ENCODE assay signal across 22 cellular contexts in the genomic region with DNA sequence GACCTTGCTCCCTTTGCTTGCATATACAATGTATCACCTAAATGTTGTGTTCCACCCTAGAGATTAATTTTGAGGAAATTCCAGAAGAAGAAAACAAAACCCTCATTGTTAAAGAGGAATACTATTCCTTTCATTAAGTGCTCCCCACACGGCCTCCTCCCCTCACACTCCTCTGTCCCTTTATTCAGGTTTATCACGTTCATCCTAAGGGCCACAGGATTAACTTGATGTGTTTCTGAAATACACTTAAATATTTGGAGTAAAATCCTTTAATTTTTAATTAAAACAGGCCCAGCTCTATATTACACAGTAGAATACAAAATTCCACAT.
DNase-seq lines count a peak whose midpoint lies in the region; ATAC-seq, FAIRE-seq and TF ChIP-seq lines count a peak whose summit lies in the region.
"Had no signal": no experiment of that assay in that cellular context is flagged by ENCODE, and none has a peak within 500 bp of the region (broad histone marks: within the 10 kb centered on the region; RNA-seq: fewer than 3 reads in every experiment).

No MANE protein-coding gene starts in this region.

- H3K4me1 Mint-ChIP-seq in endothelial cell (ENCODE audit: unreplicated experiment): no peaks in the 10 kb centered on the region
- H3K4me1 Mint-ChIP-seq: B cell had no signal

- FAIRE-seq in pancreas (lab: Jason Lieb, UNC): no peak
- FAIRE-seq: GM12892, GM18507, HTR-8/SVneo had no signal

- peak overlapping the region; percentile 55; the same call in 1 of the 2 replicates for H3K27ac ChIP-seq in Panc1 (ENCODE audit: low read length)
- H3K27ac ChIP-seq in pancreas: peak overlapping the region in 3 of 4 donors; percentile 4 to 28 (median 25)
- no peak overlapping the region for H3K27ac ChIP-seq in brain microvascular endothelial cell
- no peak overlapping the region for H3K27ac ChIP-seq in left ventricle myocardium inferior (replicated peaks)
- H3K27ac ChIP-seq: BLaER1 treated with 17β-estradiol and CSF1 and Interleukin-3, amounts not matched to agents 10 nM and 100 nM had no signal

- H3K36me3 Mint-ChIP-seq in endothelial cell (ENCODE audit: low read depth, unreplicated experiment): peaks cover 7% of the 10 kb centered on the region

- BruUV-seq in Panc1 (replicated peaks; lab: Mats Ljungman, UMichigan): no TSS peak

- H3K36me3 ChIP-seq in Panc1 (ENCODE audit: control insufficient read depth, insufficient read depth, low read length): no peaks in the 10 kb centered on the region
- no peaks in the 10 kb centered on the region for H3K36me3 ChIP-seq in pancreas
- no peaks in the 10 kb centered on the region for H3K36me3 ChIP-seq in brain microvascular endothelial cell (replicated peaks)
- H3K36me3 ChIP-seq in left ventricle myocardium inferior: no peaks in the 10 kb centered on the region

- H3K27me3 ChIP-seq in Panc1 (ENCODE audit: control insufficient read depth, insufficient read depth, low read length) (no peaks in the 10 kb centered on the region), pancreas (no peaks in the 10 kb centered on the region), brain microvascular endothelial cell (replicated peaks) (no peaks in the 10 kb centered on the region), left ventricle myocardium inferior (ENCODE audit: low read depth) (no peaks in the 10 kb centered on the region)
- H3K27me3 ChIP-seq: BLaER1 treated with 17β-estradiol and CSF1 and Interleukin-3, amounts not matched to agents 10 nM and 100 nM had no signal

- in situ Hi-C loops in Panc1 (cut with HindIII; ENCODE audit: low pct_unique_long_range_greater_than_20kb, low sequenced_read_pairs): no loop called here
- in situ Hi-C loops in brain microvascular endothelial cell (cut with HindIII; ENCODE audit: low pct_ligation_motif_present, low sequenced_read_pairs): no loop called here

- TF ChIP-seq CTCF in Panc1 (IDR thresholded peaks at IDR 0.05) (no peak), endothelial cell (IDR thresholded peaks at IDR 0.05; ENCODE audit: unreplicated experiment) (no peak), pancreas (IDR thresholded peaks at IDR 0.05) (no peak), brain microvascular endothelial cell (IDR thresholded peaks at IDR 0.05; ENCODE audit: low read depth, low read length, missing control alignments) (no peak), left ventricle myocardium inferior (IDR thresholded peaks at IDR 0.05; ENCODE audit: borderline replicate concordance) (no peak)

- no peak for ATAC-seq in Panc1
- ATAC-seq in pancreas: no peak
- ATAC-seq: CD8-positive, alpha-beta T cell; HCT116 had no signal

- intact Hi-C loops in Panc1 (cut with micrococcal nuclease; ENCODE audit: unreplicated experiment) (no loop called here), pancreas (cut with DNase I) (no loop called here), left ventricle myocardium inferior (cut with micrococcal nuclease) (no loop called here)

- H3K4me3 ChIP-seq in Panc1 (ENCODE audit: low read depth in 2 of 2, low read length in 2 of 2): no peak overlapping the region
- H3K4me3 ChIP-seq in pancreas: no peak overlapping the region
- no peak overlapping the region for H3K4me3 ChIP-seq in brain microvascular endothelial cell (ENCODE audit: low read depth, low read length)
- H3K4me3 ChIP-seq in left ventricle myocardium inferior: no peak overlapping the region
- H3K4me3 ChIP-seq: BLaER1 treated with 17β-estradiol and CSF1 and Interleukin-3, amounts not matched to agents 10 nM and 100 nM had no signal

- no peaks in the 10 kb centered on the region for H3K9me3 ChIP-seq in Panc1 (ENCODE audit: control insufficient read depth, insufficient read depth, low read depth, low read length)
- no peaks in the 10 kb centered on the region for H3K9me3 ChIP-seq in pancreas
- no peaks in the 10 kb centered on the region for H3K9me3 ChIP-seq in left ventricle myocardium inferior (replicated peaks)
- H3K9me3 ChIP-seq: BLaER1 treated with 17β-estradiol and CSF1 and Interleukin-3, amounts not matched to agents 10 nM and 100 nM; Caco-2 had no signal

- DNase-seq in COLO829 (ENCODE audit: low spot score) (peak; percentile 79), Panc1 (ENCODE audit: low read depth, low spot score) (no peak), endothelial cell (ENCODE audit: low spot score) (no peak), pancreas (no peak), brain microvascular endothelial cell (no peak), COLO668 (lab: John Stamatoyannopoulos, UW; ENCODE audit: unreplicated experiment) (no peak), left ventricle myocardium inferior (no peak)
- DNase-seq: Caco-2; CD8-positive, alpha-beta T cell; DMS153; DMS79; GDM1; GOT3; H7; HFFc6; IMR-90 had no signal

- WGBS in pancreas, 2 donors: 16 to 18% methylated on average over 2 of the region's 2 CpGs

- H3K9me3 Mint-ChIP-seq in endothelial cell (ENCODE audit: unreplicated experiment): no peaks in the 10 kb centered on the region
- H3K9me3 Mint-ChIP-seq: CD8-positive, alpha-beta T cell; HFFc6 had no signal

- POLR2A ChIA-PET in Panc1 (lab: Charles Lee): no interaction called here

- peaks cover 35% of the 10 kb centered on the region for H3K4me1 ChIP-seq in Panc1 (ENCODE audit: control insufficient read depth, insufficient read depth, low read length)
- H3K4me1 ChIP-seq in pancreas: peaks cover 5 to 7% (median 7%) of the 10 kb centered on the region in 3 donors
- peaks cover 16% of the 10 kb centered on the region for H3K4me1 ChIP-seq in left ventricle myocardium inferior
- H3K4me1 ChIP-seq: Caco-2 had no signal

- CTCF ChIA-PET in Panc1 (lab: Charles Lee): no interaction called here

- no peak overlapping the region for H3K27ac Mint-ChIP-seq in endothelial cell (ENCODE audit: unreplicated experiment)
- H3K27ac Mint-ChIP-seq: B cell; CD8-positive, alpha-beta T cell; HFFc6 had no signal

- peak overlapping the region; percentile 11 for H3K4me3 Mint-ChIP-seq in endothelial cell (ENCODE audit: unreplicated experiment)
- H3K4me3 Mint-ChIP-seq: B cell; CD8-positive, alpha-beta T cell; HFFc6 had no signal

- peaks cover 2% of the 10 kb centered on the region for H3K27me3 Mint-ChIP-seq in endothelial cell (ENCODE audit: unreplicated experiment)
- H3K27me3 Mint-ChIP-seq: B cell had no signal

Comparison
In these comparisons a context has a peak if more than half of its experiments do, and no peak if none do; other contexts are left out.
1. H3K27ac ChIP-seq: peak in Panc1 (single experiment) and pancreas (3 of 4); none in brain microvascular endothelial cell (single experiment) and left ventricle myocardium inferior (single experiment).